Comparison of ENCODE assay signal across 22 cellular contexts in genomic region chr7:158676898-158677297, GRCh38. TPM values are rescaled to one million over a fixed set of nuclear protein-coding genes. Genes with fewer than 3 reads are reported as not detected.
DNase-seq lines count a peak whose midpoint lies in the region; TF ChIP-seq lines count a peak whose summit lies in the region.
"Had no signal": no experiment of that assay in that cellular context is flagged by ENCODE, and none has a peak within 500 bp of the region (broad histone marks: within the 10 kb centered on the region; RNA-seq: fewer than 3 reads in every experiment).

No MANE protein-coding gene starts in this region.

- H3K27ac Mint-ChIP-seq in activated CD4-positive, alpha-beta memory T cell treated with anti-CD3 and anti-CD28 coated beads for 36 hours = no peak overlapping the region
- H3K27ac Mint-ChIP-seq: dendritic cell treated with granulocyte-macrophage colony-stimulating factor and Interleukin-4, amounts not matched to agents 40 ng/mL and 50 ng/mL, for 4 days; progenitor cell of endocrine pancreas had no signal

- TF ChIP-seq CTCF in fibroblast of mammary gland (conservative IDR thresholded peaks at IDR 0.05; ENCODE audit: control insufficient read depth, insufficient read depth, low read depth, low read length) (no peak), GM13977 (IDR thresholded peaks at IDR 0.05; ENCODE audit: extremely low read depth, insufficient read depth, missing control alignments) (no peak)

- H3K4me3 ChIP-seq in fibroblast of mammary gland (ENCODE audit: control insufficient read depth, low read depth, low read length) = no peak overlapping the region
- H3K4me3 ChIP-seq: left lung, right lobe of liver, SJCRH30, testis had no signal

- peak; percentile 20 for DNase-seq in CMK (ENCODE audit: low read depth)
- peak; percentile 32 for DNase-seq in HCEC 1CT
- DNase-seq in activated CD4-positive, alpha-beta memory T cell treated with anti-CD3 and anti-CD28 coated beads for 36 hours = peak; percentile 19
- DNase-seq in fibroblast of mammary gland (ENCODE audit: low read depth) = peak; percentile 37
- DNase-seq in GDM1 (lab: John Stamatoyannopoulos, UW) = no peak
- no peak for DNase-seq in NCI-H1694 treated with DMSO at 0.1 percent for 48 hours (lab: John Stamatoyannopoulos, UW)
- DNase-seq in GM13977 (ENCODE audit: low spot score) = no peak
- DNase-seq in NCI-H2171 (lab: John Stamatoyannopoulos, UW) = no peak
- DNase-seq: activated naive CD4-positive, alpha-beta T cell treated with anti-CD3 and anti-CD28 coated beads, Interleukin-2, amount 50 U/mL, for 16 hours; activated T-cell treated with anti-CD3 and anti-CD28 coated beads, Interleukin-2, amount 50 U/mL, for 4 hours; CD4-positive, CD25-positive, alpha-beta regulatory T cell; left lung; mesendoderm; NCI-H1092; NCI-H187; NCI-H526 treated with DMSO at 0.1 percent for 48 hours; right lobe of liver; SJCRH30; stimulated activated naive CD4-positive, alpha-beta T cell treated with Interleukin-2 at 50 U/mL for 16 hours; testis had no signal

- H3K4me3 Mint-ChIP-seq in activated CD4-positive, alpha-beta memory T cell treated with anti-CD3 and anti-CD28 coated beads for 36 hours = no peak overlapping the region
- H3K4me3 Mint-ChIP-seq: activated T-cell treated with anti-CD3 and anti-CD28 coated beads, Interleukin-2, amount 50 U/mL, for 4 hours; dendritic cell treated with granulocyte-macrophage colony-stimulating factor and Interleukin-4, amounts not matched to agents 40 ng/mL and 50 ng/mL, for 4 days had no signal

- POLR2A ChIA-PET in activated CD4-positive, alpha-beta memory T cell treated with anti-CD3 and anti-CD28 coated beads for 36 hours (lab: Charles Lee) = no interaction called here

- H3K9me3 Mint-ChIP-seq in activated CD4-positive, alpha-beta memory T cell treated with anti-CD3 and anti-CD28 coated beads for 36 hours = no peaks in the 10 kb centered on the region
- H3K9me3 Mint-ChIP-seq: activated T-cell treated with anti-CD3 and anti-CD28 coated beads, Interleukin-2, amount 50 U/mL, for 4 hours; CD4-positive, CD25-positive, alpha-beta regulatory T cell; dendritic cell treated with granulocyte-macrophage colony-stimulating factor and Interleukin-4, amounts not matched to agents 40 ng/mL and 50 ng/mL, for 4 days had no signal

- in situ Hi-C loops in GM13977 (cut with MboI; ENCODE audit: low pct_unique_long_range_greater_than_20kb, low sequenced_read_pairs, unreplicated experiment) = no loop called here

- CTCF ChIA-PET in activated CD4-positive, alpha-beta memory T cell treated with anti-CD3 and anti-CD28 coated beads for 36 hours (lab: Charles Lee) = no interaction called here

- H3K36me3 Mint-ChIP-seq in activated CD4-positive, alpha-beta memory T cell treated with anti-CD3 and anti-CD28 coated beads for 36 hours = peaks cover 64% of the 10 kb centered on the region

- intact Hi-C loops in activated CD4-positive, alpha-beta memory T cell treated with anti-CD3 and anti-CD28 coated beads for 36 hours (cut with micrococcal nuclease) = no loop called here

- no peaks in the 10 kb centered on the region for H3K27me3 Mint-ChIP-seq in activated CD4-positive, alpha-beta memory T cell treated with anti-CD3 and anti-CD28 coated beads for 36 hours
- H3K27me3 Mint-ChIP-seq: CD4-positive, CD25-positive, alpha-beta regulatory T cell; dendritic cell treated with granulocyte-macrophage colony-stimulating factor and Interleukin-4, amounts not matched to agents 40 ng/mL and 50 ng/mL, for 4 days; progenitor cell of endocrine pancreas had no signal

- H3K4me1 Mint-ChIP-seq in activated CD4-positive, alpha-beta memory T cell treated with anti-CD3 and anti-CD28 coated beads for 36 hours (ENCODE audit: low read depth) = peaks cover 8% of the 10 kb centered on the region

RNA-seq across cellular contexts. Expression of gene NCAPG2, which starts 27.7 kb away (rescaled TPM):
- 100 to 1,000 TPM; 145 to 149 TPM for total RNA-seq in activated CD4-positive, alpha-beta memory T cell treated with anti-CD3 and anti-CD28 coated beads for 36 hours

Comparison
In these comparisons a context has a peak if more than half of its experiments do, and no peak if none do; other contexts are left out.
1. DNase-seq: peak in CMK (single experiment), HCEC 1CT (single experiment), activated CD4-positive, alpha-beta memory T cell treated with anti-CD3 and anti-CD28 coated beads for 36 hours (single experiment) and fibroblast of mammary gland (single experiment); none in GDM1 (single experiment), NCI-H1694 treated with DMSO at 0.1 percent for 48 hours (single experiment), GM13977 (single experiment) and NCI-H2171 (single experiment).